ENCODE assay signal across 1 cellular context in the genomic region with DNA sequence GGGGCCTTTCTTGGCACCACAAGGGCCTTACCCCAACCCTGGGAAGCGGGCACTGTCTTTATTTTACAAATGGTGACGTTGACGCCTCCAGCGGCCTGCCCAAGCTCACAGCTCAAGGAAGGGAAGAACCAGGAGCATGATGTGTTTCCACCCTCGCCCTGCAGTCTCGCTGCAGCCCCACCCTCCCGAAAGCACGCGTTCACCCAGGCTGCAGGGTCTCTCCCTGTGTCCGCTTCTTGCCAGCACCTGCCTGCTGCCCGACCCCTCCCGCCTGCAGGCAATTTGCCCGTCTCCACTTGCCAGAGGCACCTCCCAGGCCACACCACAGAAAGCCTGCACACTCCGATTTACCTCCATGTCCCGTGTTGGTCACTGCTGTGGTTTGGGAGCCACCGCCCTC.
TF ChIP-seq lines count a peak whose summit lies in the region.

No MANE protein-coding gene starts in this region.

TF ChIP-seq in H1, 55 proteins besides CTCF, POLR2A, EP300 and RAD21:
- TF ChIP-seq RXRA (IDR thresholded peaks at IDR 0.05; ENCODE audit: insufficient read depth, low read depth, low read length) = no peak
- no peak for TF ChIP-seq GABPA (IDR thresholded peaks at IDR 0.05; ENCODE audit: borderline replicate concordance, insufficient read depth, low read length)
- no peak for TF ChIP-seq SIRT6 (IDR thresholded peaks at IDR 0.05; ENCODE audit: low read length)
- TF ChIP-seq HDAC2 (IDR thresholded peaks at IDR 0.05; ENCODE audit: borderline replicate concordance in 1 of 2, low read depth in 2 of 2, low read length in 2 of 2) = no peak
- TF ChIP-seq MAFK (IDR thresholded peaks at IDR 0.05; ENCODE audit: low read depth, low read length) = no peak
- TF ChIP-seq ASH2L (IDR thresholded peaks at IDR 0.05; ENCODE audit: low read length) = no peak
- TF ChIP-seq TEAD4 (IDR thresholded peaks at IDR 0.05; ENCODE audit: low read depth, low read length) = no peak
- no peak for TF ChIP-seq TCF12 (IDR thresholded peaks at IDR 0.05; ENCODE audit: low read depth, low read length)
- TF ChIP-seq SUZ12 (IDR thresholded peaks at IDR 0.05; ENCODE audit: low read length) = no peak
- TF ChIP-seq TAF7 (optimal IDR thresholded peaks at IDR 0.05; ENCODE audit: borderline replicate concordance, low read depth, low read length) = no peak
- no peak for TF ChIP-seq POU5F1 (IDR thresholded peaks at IDR 0.05; ENCODE audit: low read depth, low read length)
- TF ChIP-seq TBP (IDR thresholded peaks at IDR 0.05; ENCODE audit: low read depth, low read length) = no peak
